8 cellular contexts compared by ENCODE assay signal in genomic region chr7:130276796-130277762, GRCh38.
DNase-seq lines count a peak whose midpoint lies in the region; ATAC-seq and TF ChIP-seq lines count a peak whose summit lies in the region.

No MANE protein-coding gene starts in this region.

- peak; percentile 71 for ATAC-seq in SK-N-SH treated with all-trans-retinoic acid at 6 μM for 48 hours
- ATAC-seq in HG02981 (IDR thresholded peaks at IDR 0.05; ENCODE audit: unreplicated experiment): no peak
- no peak for ATAC-seq in GM21360 (IDR thresholded peaks at IDR 0.05; ENCODE audit: unreplicated experiment)

- peak; percentile 26 to 72 for DNase-seq in NCI-H2081 (lab: John Stamatoyannopoulos, UW)
- DNase-seq in NCI-H2081 treated with DMSO at 0.1 percent for 48 hours (lab: John Stamatoyannopoulos, UW): no peak
- peak; percentile 80 for DNase-seq in fibroblast of mammary gland (ENCODE audit: low read depth)
- peak; percentile 16 for DNase-seq in stimulated activated CD4-positive, alpha-beta T cell treated with anti-CD3 and anti-CD28 coated beads, Interleukin-2, amount 100 ng/mL, for 4 hours (ENCODE audit: low read depth)
- no peak for DNase-seq in DMS79 (lab: John Stamatoyannopoulos, UW)

- no peak for TF ChIP-seq CTCF in fibroblast of mammary gland (conservative IDR thresholded peaks at IDR 0.05; ENCODE audit: control insufficient read depth, insufficient read depth, low read depth, low read length)

- H3K4me3 ChIP-seq in fibroblast of mammary gland (ENCODE audit: control insufficient read depth, low read depth, low read length): no peak overlapping the region

TF ChIP-seq in SK-N-SH treated with all-trans-retinoic acid at 6 μM for 48 hours, 23 proteins besides CTCF, POLR2A, EP300 and RAD21:
- TF ChIP-seq ZNF70 (CRISPR knock-in tag; IDR thresholded peaks at IDR 0.05) (0 out of 2 replicates have a peak, but pooled peaks have one; percentile 52), ISL1 (CRISPR knock-in tag; IDR thresholded peaks at IDR 0.05) (peak; percentile 40), PATZ1 (CRISPR knock-in tag; IDR thresholded peaks at IDR 0.05; ENCODE audit: borderline replicate concordance) (no peak)

Comparison
In these comparisons a context has a peak if more than half of its experiments do, and no peak if none do; other contexts are left out.
1. DNase-seq: peak in NCI-H2081 (2 of 2), fibroblast of mammary gland (single experiment) and stimulated activated CD4-positive, alpha-beta T cell treated with anti-CD3 and anti-CD28 coated beads, Interleukin-2, amount 100 ng/mL, for 4 hours (single experiment); none in NCI-H2081 treated with DMSO at 0.1 percent for 48 hours (single experiment) and DMS79 (single experiment).